24 cellular contexts compared by ENCODE assay signal in the genomic region with DNA sequence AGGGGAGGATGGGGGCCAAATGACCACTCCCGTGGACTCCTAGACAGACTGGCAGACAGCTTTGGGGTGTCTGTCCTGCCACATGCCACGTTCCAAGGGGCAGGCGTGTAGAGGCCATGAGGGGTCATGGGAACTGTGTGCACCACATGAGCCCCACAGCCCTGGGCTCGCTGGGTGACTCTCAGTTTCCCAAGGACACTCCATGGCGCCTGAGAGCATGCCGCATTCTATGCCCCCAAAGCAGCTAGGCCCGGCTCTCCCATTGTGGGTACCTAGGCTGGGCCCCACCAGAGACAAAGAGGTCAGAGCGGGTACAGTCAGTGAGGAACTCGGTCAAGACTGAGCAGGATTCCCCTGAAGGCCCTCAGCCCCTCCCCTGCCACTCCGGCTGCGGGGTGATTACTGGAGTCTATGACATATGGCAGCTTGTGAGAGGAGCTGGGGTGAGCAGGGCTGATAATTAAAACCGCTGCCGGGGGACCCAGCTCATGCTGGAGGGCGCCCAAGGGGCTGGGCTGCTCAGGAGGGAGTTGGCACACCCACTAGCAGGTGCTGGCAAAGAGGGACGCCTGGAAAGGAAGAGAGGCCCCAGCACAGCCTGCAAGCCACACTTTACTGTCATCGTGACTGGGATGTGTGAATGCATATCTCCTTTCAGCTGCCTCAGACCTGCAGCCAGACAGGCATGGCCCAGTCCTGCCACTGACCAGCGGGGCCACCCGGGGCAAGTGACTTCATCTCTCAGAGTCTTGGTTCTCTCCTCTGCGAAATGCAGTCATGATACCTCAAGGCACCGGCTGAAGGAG. TPM values are rescaled to one million over a fixed set of nuclear protein-coding genes. Genes with fewer than 3 reads are reported as not detected.
DNase-seq lines count a peak whose midpoint lies in the region; ATAC-seq, FAIRE-seq and TF ChIP-seq lines count a peak whose summit lies in the region.
"Had no signal": no experiment of that assay in that cellular context is flagged by ENCODE, and none has a peak within 500 bp of the region (broad histone marks: within the 10 kb centered on the region; RNA-seq: fewer than 3 reads in every experiment).

No MANE protein-coding gene starts in this region.

- H3K4me3 ChIP-seq in left ventricle myocardium inferior, result no peak overlapping the region
- no peak overlapping the region for H3K4me3 ChIP-seq in kidney (ENCODE audit: low read length in 2 of 2)
- H3K4me3 ChIP-seq: cardiac muscle cell, GM12878, thoracic aorta had no signal

- no peak overlapping the region for H3K4me3 Mint-ChIP-seq in CD14-positive monocyte
- H3K4me3 Mint-ChIP-seq: WTC11 had no signal

- peaks cover 6% of the 10 kb centered on the region for H3K4me1 Mint-ChIP-seq in CD14-positive monocyte

- no peak for TF ChIP-seq POLR2A in GM18505 (IDR thresholded peaks at IDR 0.05; ENCODE audit: borderline replicate concordance, extremely low read depth, insufficient read depth, insufficient read length)

- no peaks in the 10 kb centered on the region for H3K9me3 ChIP-seq in left ventricle myocardium inferior (replicated peaks)
- H3K9me3 ChIP-seq in kidney (ENCODE audit: control insufficient read depth in 1 of 2, low read length in 2 of 2), result no peaks in the 10 kb centered on the region
- H3K9me3 ChIP-seq: thoracic aorta had no signal

- intact Hi-C loops in left cardiac atrium (cut with DNase I), result loop anchor here in 1 of 2 donors (10.0 kb wide), 1 partner anchor 65 kb away; no protein-coding TSS in a partner anchor
- intact Hi-C loops in left ventricle myocardium inferior (cut with micrococcal nuclease), result no loop called here
- intact Hi-C loops in kidney (cut with DNase I), result no loop called here
- intact Hi-C loops in CD14-positive monocyte (cut with micrococcal nuclease), result no loop called here

- H3K27me3 Mint-ChIP-seq in CD14-positive monocyte (ENCODE audit: low read depth in 3 of 3), result peaks cover 0 to 1% (median 0%) of the 10 kb centered on the region in 3 donors

- H3K36me3 ChIP-seq in left ventricle myocardium inferior (no peaks in the 10 kb centered on the region), kidney (ENCODE audit: control insufficient read depth in 1 of 2, insufficient read depth in 2 of 2, low read length in 2 of 2) (no peaks in the 10 kb centered on the region)
- H3K36me3 ChIP-seq: cardiac muscle cell, thoracic aorta had no signal

- peaks cover 7% of the 10 kb centered on the region for H3K27me3 ChIP-seq in left ventricle myocardium inferior (ENCODE audit: low read depth)
- H3K27me3 ChIP-seq: cardiac muscle cell had no signal

- H3K27ac ChIP-seq in left ventricle myocardium inferior (replicated peaks) (no peak overlapping the region), kidney (ENCODE audit: low read depth in 2 of 2, low read length in 2 of 2) (no peak overlapping the region)
- H3K27ac ChIP-seq: C4-2B, cardiac muscle cell, HL-60, thoracic aorta had no signal

- TF ChIP-seq CTCF in left ventricle myocardium inferior (IDR thresholded peaks at IDR 0.05; ENCODE audit: borderline replicate concordance), result no peak
- TF ChIP-seq CTCF in kidney (IDR thresholded peaks at IDR 0.05; ENCODE audit: borderline replicate concordance, extremely low read depth, insufficient read depth), result no peak
- no peak for TF ChIP-seq CTCF in CD14-positive monocyte (IDR thresholded peaks at IDR 0.05)

- H3K36me3 Mint-ChIP-seq in CD14-positive monocyte, result peaks cover 31 to 73% of the 10 kb centered on the region in 2 donors

- H3K4me1 ChIP-seq in left ventricle myocardium inferior (peaks cover 5% of the 10 kb centered on the region), kidney (ENCODE audit: control insufficient read depth in 1 of 2, insufficient read depth in 1 of 2, low read depth in 1 of 2, low read length in 2 of 2) (peaks cover 0 to 7% of the 10 kb centered on the region in 2 donors)

- FAIRE-seq in kidney (lab: Jason Lieb, UNC), result no peak
- FAIRE-seq: GM12878 had no signal

- no peak for ATAC-seq in left cardiac atrium
- ATAC-seq in GM18505 (IDR thresholded peaks at IDR 0.05; ENCODE audit: unreplicated experiment), result no peak
- ATAC-seq in HG02870 (IDR thresholded peaks at IDR 0.05; ENCODE audit: unreplicated experiment), result no peak
- ATAC-seq: GM12878, PC-3, sciatic nerve, WTC11 had no signal

- H3K27ac Mint-ChIP-seq in CD14-positive monocyte, result no peak overlapping the region
- H3K27ac Mint-ChIP-seq: WTC11 had no signal

- no peaks in the 10 kb centered on the region for H3K9me3 Mint-ChIP-seq in CD14-positive monocyte
- H3K9me3 Mint-ChIP-seq: WTC11 had no signal

- H3K9ac ChIP-seq in kidney (ENCODE audit: low read length in 2 of 2), result no peak overlapping the region

- DNase-seq in left cardiac atrium (peak; percentile 16), left ventricle myocardium inferior (no peak), NCI-H446 treated with DMSO at 0.1 percent for 48 hours (lab: John Stamatoyannopoulos, UW) (peak; percentile 91), kidney (peak; percentile 49), T1000 (lab: John Stamatoyannopoulos, UW) (no peak), CD14-positive monocyte (ENCODE audit: low spot score) (no peak)
- DNase-seq: ACHN; activated CD4-positive, alpha-beta T cell treated with anti-CD3 and anti-CD28 coated beads, Interleukin-2, amount 50 U/mL, for 48 hours; activated naive CD4-positive, alpha-beta T cell; activated T-cell treated with anti-CD3 and anti-CD28 coated beads, Interleukin-2, amount 50 U/mL, for 1 hour; amygdala; dermis blood vessel endothelial cell; NCI-H146; NCI-H748 treated with DMSO at 0.1 percent for 48 hours; PC-3 had no signal

RNA-seq across cellular contexts. Expression of a gene that starts 8.4 kb away (rescaled TPM):
- total RNA-seq in left cardiac atrium, result 1 to 10 TPM; 1.7 to 4.1 TPM
- 1.8 TPM for total RNA-seq in left ventricle myocardium inferior
- total RNA-seq in kidney, result 6.9 TPM
- polyA plus RNA-seq in kidney (ENCODE audit: insufficient read depth, low read depth, low replicate concordance), result 1.4 TPM
- under 1 TPM; 0.76 to 0.95 TPM for polyA plus RNA-seq in CD14-positive monocyte

Comparison
In these comparisons a context has a peak if more than half of its experiments do, and no peak if none do; other contexts are left out.
1. DNase-seq: peak in left cardiac atrium (single experiment), NCI-H446 treated with DMSO at 0.1 percent for 48 hours (single experiment) and kidney (single experiment); none in left ventricle myocardium inferior (single experiment), T1000 (single experiment) and CD14-positive monocyte (single experiment).